ENCODE assay signal across 6 cellular contexts in genomic region chr13:72217142-72217541, GRCh38.
"Had no signal": no experiment of that assay in that cellular context is flagged by ENCODE, and none has a peak within 500 bp of the region (broad histone marks: within the 10 kb centered on the region; RNA-seq: fewer than 3 reads in every experiment).

No MANE protein-coding gene starts in this region.

- H3K36me3 Mint-ChIP-seq: IgD-negative memory B cell had no signal

- H3K4me3 Mint-ChIP-seq: IgD-negative memory B cell had no signal

- H3K4me1 Mint-ChIP-seq: IgD-negative memory B cell had no signal

- H3K27ac Mint-ChIP-seq: IgD-negative memory B cell had no signal

- H3K27me3 Mint-ChIP-seq: IgD-negative memory B cell had no signal

- H3K4me3 ChIP-seq: K562 had no signal

- ATAC-seq: HepG2, K562 had no signal

- H3K27ac ChIP-seq: HL-60 had no signal

- DNase-seq: IMR-90, KBM-7 had no signal
